23 cellular contexts compared by ENCODE assay signal in genomic region chrX:19565605-19566004, GRCh38. TPM values are rescaled to one million over a fixed set of nuclear protein-coding genes. Genes with fewer than 3 reads are reported as not detected.
DNase-seq lines count a peak whose midpoint lies in the region; ATAC-seq, FAIRE-seq and TF ChIP-seq lines count a peak whose summit lies in the region.
"Had no signal": no experiment of that assay in that cellular context is flagged by ENCODE, and none has a peak within 500 bp of the region (broad histone marks: within the 10 kb centered on the region; RNA-seq: fewer than 3 reads in every experiment).

No MANE protein-coding gene starts in this region.

- H3K4me2 ChIP-seq in OCI-LY3 (ENCODE audit: low read length) (no peak overlapping the region), astrocyte (ENCODE audit: low read length) (no peak overlapping the region)

- H3K36me3 Mint-ChIP-seq in natural killer cell treated with Interleukin-12 subunit alpha and Interleukin-12 subunit beta and Interleukin-15 and Interleukin-18, amount 100 ng/mL, for 72 hours: peaks cover 4% of the 10 kb centered on the region
- H3K36me3 Mint-ChIP-seq in natural killer cell (no peaks in the 10 kb centered on the region), astrocyte (ENCODE audit: low read depth, unreplicated experiment) (peaks cover 14% of the 10 kb centered on the region)
- H3K36me3 Mint-ChIP-seq in stimulated activated memory B cell treated with anti-CD40 and anti-IgM and Interleukin-4, amounts not matched to agents 10 μg/mL and 1 μg/mL and 100 μg/mL, for 72 hours: peaks cover 32% of the 10 kb centered on the region

- FAIRE-seq in astrocyte (lab: Jason Lieb, UNC): peak; percentile 95
- FAIRE-seq: bronchial epithelial cell, G401.6, islet of Langerhans had no signal

- no peaks in the 10 kb centered on the region for H3K9me3 ChIP-seq in OCI-LY3 (ENCODE audit: insufficient read depth, low read length)
- no peaks in the 10 kb centered on the region for H3K9me3 ChIP-seq in astrocyte (ENCODE audit: insufficient read depth, low read depth, low read length)
- H3K9me3 ChIP-seq in esophagus squamous epithelium: no peaks in the 10 kb centered on the region
- H3K9me3 ChIP-seq: SJSA1, spleen, stomach, transverse colon had no signal

- TF ChIP-seq CTCF in natural killer cell (IDR thresholded peaks at IDR 0.05) (no peak), OCI-LY3 (IDR thresholded peaks at IDR 0.05; ENCODE audit: low read depth, low read length) (no peak), astrocyte (IDR thresholded peaks at IDR 0.05; ENCODE audit: insufficient read depth, low read depth, low read length) (no peak), esophagus squamous epithelium (IDR thresholded peaks at IDR 0.05) (no peak)

- TF ChIP-seq POLR2A in esophagus squamous epithelium (IDR thresholded peaks at IDR 0.05): no peak

- H3K4me3 Mint-ChIP-seq in natural killer cell treated with Interleukin-12 subunit alpha and Interleukin-12 subunit beta and Interleukin-15 and Interleukin-18, amount 100 ng/mL, for 72 hours: peak overlapping the region; percentile 50
- H3K4me3 Mint-ChIP-seq in natural killer cell: no peak overlapping the region
- H3K4me3 Mint-ChIP-seq in astrocyte (ENCODE audit: unreplicated experiment): peak overlapping the region; percentile 45
- no peak overlapping the region for H3K4me3 Mint-ChIP-seq in stimulated activated memory B cell treated with anti-CD40 and anti-IgM and Interleukin-4, amounts not matched to agents 10 μg/mL and 1 μg/mL and 100 μg/mL, for 72 hours

- intact Hi-C loops in natural killer cell (cut with micrococcal nuclease) (no loop called here), esophagus squamous epithelium (cut with DNase I) (no loop called here)

- H2AFZ ChIP-seq in OCI-LY3 (ENCODE audit: low read depth, low read length) (no peak overlapping the region), astrocyte (ENCODE audit: low read depth, low read length) (no peak overlapping the region)

- H3K9ac ChIP-seq in OCI-LY3 (ENCODE audit: low read length) (no peak overlapping the region), astrocyte (ENCODE audit: low read length) (no peak overlapping the region)

- H3K4me3 ChIP-seq in OCI-LY3 (ENCODE audit: low read length): no peak overlapping the region
- H3K4me3 ChIP-seq in astrocyte (ENCODE audit: insufficient read depth, low read depth, low read length): no peak overlapping the region
- no peak overlapping the region for H3K4me3 ChIP-seq in esophagus squamous epithelium
- H3K4me3 ChIP-seq: SJSA1, spleen, stomach, transverse colon had no signal

- peaks cover 64% of the 10 kb centered on the region for H3K4me1 ChIP-seq in OCI-LY3 (ENCODE audit: low read length)
- peaks cover 9% of the 10 kb centered on the region for H3K4me1 ChIP-seq in astrocyte (ENCODE audit: insufficient read depth, low read length)
- H3K4me1 ChIP-seq in esophagus squamous epithelium: no peaks in the 10 kb centered on the region
- H3K4me1 ChIP-seq: SJSA1, transverse colon had no signal

- no peak for ATAC-seq in natural killer cell treated with Interleukin-12 subunit alpha and Interleukin-12 subunit beta and Interleukin-15 and Interleukin-18, amount 100 ng/mL, for 72 hours
- ATAC-seq in natural killer cell: no peak
- no peak for ATAC-seq in stimulated activated memory B cell treated with anti-CD40 and anti-IgM and Interleukin-4, amounts not matched to agents 10 μg/mL and 1 μg/mL and 100 μg/mL, for 72 hours
- ATAC-seq: Panc1 had no signal

- no peaks in the 10 kb centered on the region for H3K27me3 ChIP-seq in OCI-LY3 (ENCODE audit: low read depth, low read length)
- no peaks in the 10 kb centered on the region for H3K27me3 ChIP-seq in astrocyte (ENCODE audit: insufficient read depth, low read length)
- no peaks in the 10 kb centered on the region for H3K27me3 ChIP-seq in esophagus squamous epithelium
- H3K27me3 ChIP-seq: SJSA1, spleen, transverse colon had no signal

- peak overlapping the region; percentile 96 for H3K27ac ChIP-seq in OCI-LY3 (ENCODE audit: low read length)
- no peak overlapping the region for H3K27ac ChIP-seq in astrocyte (ENCODE audit: low read depth, low read length)
- no peak overlapping the region for H3K27ac ChIP-seq in esophagus squamous epithelium
- H3K27ac ChIP-seq: SJSA1, stomach, transverse colon had no signal

- WGBS in esophagus squamous epithelium, 2 donors: 53% methylated on average over 3 to 4 of the region's 4 CpGs

- no peaks in the 10 kb centered on the region for H3K9me3 Mint-ChIP-seq in natural killer cell treated with Interleukin-12 subunit alpha and Interleukin-12 subunit beta and Interleukin-15 and Interleukin-18, amount 100 ng/mL, for 72 hours
- H3K9me3 Mint-ChIP-seq in natural killer cell (no peaks in the 10 kb centered on the region), astrocyte (ENCODE audit: unreplicated experiment) (peaks cover 3% of the 10 kb centered on the region)
- H3K9me3 Mint-ChIP-seq in stimulated activated memory B cell treated with anti-CD40 and anti-IgM and Interleukin-4, amounts not matched to agents 10 μg/mL and 1 μg/mL and 100 μg/mL, for 72 hours: no peaks in the 10 kb centered on the region
- H3K9me3 Mint-ChIP-seq: CD4-positive, CD25-positive, alpha-beta regulatory T cell had no signal

- H3K27me3 Mint-ChIP-seq in natural killer cell treated with Interleukin-12 subunit alpha and Interleukin-12 subunit beta and Interleukin-15 and Interleukin-18, amount 100 ng/mL, for 72 hours: no peaks in the 10 kb centered on the region
- H3K27me3 Mint-ChIP-seq in natural killer cell (ENCODE audit: low read depth in 2 of 2) (no peaks in the 10 kb centered on the region), astrocyte (ENCODE audit: low read depth, unreplicated experiment) (no peaks in the 10 kb centered on the region)
- H3K27me3 Mint-ChIP-seq in stimulated activated memory B cell treated with anti-CD40 and anti-IgM and Interleukin-4, amounts not matched to agents 10 μg/mL and 1 μg/mL and 100 μg/mL, for 72 hours: no peaks in the 10 kb centered on the region
- H3K27me3 Mint-ChIP-seq: CD4-positive, CD25-positive, alpha-beta regulatory T cell had no signal

- no peaks in the 10 kb centered on the region for H4K20me1 ChIP-seq in OCI-LY3 (ENCODE audit: insufficient read depth, low read length)
- H4K20me1 ChIP-seq in astrocyte (ENCODE audit: insufficient read depth, low read length): no peaks in the 10 kb centered on the region

- no peaks in the 10 kb centered on the region for H3K36me3 ChIP-seq in OCI-LY3 (replicated peaks; ENCODE audit: low read depth, low read length)
- no peaks in the 10 kb centered on the region for H3K36me3 ChIP-seq in astrocyte (ENCODE audit: insufficient read depth, low read length)
- no peaks in the 10 kb centered on the region for H3K36me3 ChIP-seq in esophagus squamous epithelium
- H3K36me3 ChIP-seq: SJSA1, transverse colon had no signal

- DNase-seq in natural killer cell treated with Interleukin-12 subunit alpha and Interleukin-12 subunit beta and Interleukin-15 and Interleukin-18, amount 100 ng/mL, for 72 hours (ENCODE audit: low spot score): no peak
- DNase-seq in natural killer cell (no peak), astrocyte (ENCODE audit: low read depth) (no peak), esophagus squamous epithelium (lab: John Stamatoyannopoulos, UW) (no peak), NCI-H1092 treated with DMSO at 0.1 percent for 48 hours (lab: John Stamatoyannopoulos, UW) (no peak), GF-D8 (lab: John Stamatoyannopoulos, UW) (no peak)
- DNase-seq: DMS153, Kasumi-1, NCI-H1092, NCI-H2081, NCI-H446, nucleus accumbens, spleen, stomach, transverse colon had no signal

- H3K27ac Mint-ChIP-seq in natural killer cell treated with Interleukin-12 subunit alpha and Interleukin-12 subunit beta and Interleukin-15 and Interleukin-18, amount 100 ng/mL, for 72 hours: peak overlapping the region; percentile 86 to 90
- H3K27ac Mint-ChIP-seq in natural killer cell: peak overlapping the region in 1 of 2 donors; percentile 35
- peak overlapping the region; percentile 66 for H3K27ac Mint-ChIP-seq in astrocyte (ENCODE audit: unreplicated experiment)
- peak overlapping the region; percentile 55 for H3K27ac Mint-ChIP-seq in stimulated activated memory B cell treated with anti-CD40 and anti-IgM and Interleukin-4, amounts not matched to agents 10 μg/mL and 1 μg/mL and 100 μg/mL, for 72 hours

- H3K4me1 Mint-ChIP-seq in natural killer cell treated with Interleukin-12 subunit alpha and Interleukin-12 subunit beta and Interleukin-15 and Interleukin-18, amount 100 ng/mL, for 72 hours (ENCODE audit: low read depth in 2 of 2): peaks cover 19 to 25% of the 10 kb centered on the region in 2 donors
- H3K4me1 Mint-ChIP-seq in natural killer cell (peaks cover 4 to 8% of the 10 kb centered on the region in 2 donors), astrocyte (ENCODE audit: low read depth, unreplicated experiment) (peaks cover 19% of the 10 kb centered on the region)
- H3K4me1 Mint-ChIP-seq in stimulated activated memory B cell treated with anti-CD40 and anti-IgM and Interleukin-4, amounts not matched to agents 10 μg/mL and 1 μg/mL and 100 μg/mL, for 72 hours: peaks cover 26% of the 10 kb centered on the region

- H3K79me2 ChIP-seq in OCI-LY3 (ENCODE audit: low read length) (no peaks in the 10 kb centered on the region), astrocyte (ENCODE audit: insufficient read depth, low read length) (no peaks in the 10 kb centered on the region)

RNA-seq across cellular contexts. Expression of gene MAP3K15, which starts 50.3 kb away (rescaled TPM):
- total RNA-seq in natural killer cell treated with Interleukin-12 subunit alpha and Interleukin-12 subunit beta and Interleukin-15 and Interleukin-18, amount 100 ng/mL, for 72 hours: under 1 TPM in 1 of 2 donors, not detected in 1; 0.17 TPM
- total RNA-seq in natural killer cell (under 1 TPM in 1 of 3 donors, not detected in 2; 0.18 TPM), astrocyte (1.2 and 2.1 TPM in 2 replicates), esophagus squamous epithelium (not detected)
- total RNA-seq: CD4-positive, CD25-positive, alpha-beta regulatory T cell; SJSA1 had no signal

Comparison
In these comparisons a context has a peak if more than half of its experiments do, and no peak if none do; other contexts are left out.
1. H3K4me3 Mint-ChIP-seq: peak in natural killer cell treated with Interleukin-12 subunit alpha and Interleukin-12 subunit beta and Interleukin-15 and Interleukin-18, amount 100 ng/mL, for 72 hours (single experiment) and astrocyte (single experiment); none in natural killer cell (single experiment) and stimulated activated memory B cell treated with anti-CD40 and anti-IgM and Interleukin-4, amounts not matched to agents 10 μg/mL and 1 μg/mL and 100 μg/mL, for 72 hours (single experiment).